6 cellular contexts compared by ENCODE assay signal in genomic region chr2:221984376-221984775, GRCh38.
DNase-seq lines count a peak whose midpoint lies in the region; ATAC-seq and TF ChIP-seq lines count a peak whose summit lies in the region.
"Not testable (repeated sequence)": the region's sequence is repeated elsewhere in the genome, so short reads cannot be mapped to it uniquely, and the experiment has no call there.

No MANE protein-coding gene starts in this region.

- not testable (repeated sequence) for H3K4me2 ChIP-seq in H9 (ENCODE audit: insufficient read depth, insufficient read length, low read length)
- peak overlapping the region; percentile 43 for H3K4me2 ChIP-seq in PC-9

- H3K9me2 ChIP-seq in PC-9 (ENCODE audit: insufficient read depth): not testable (repeated sequence)

- not testable (repeated sequence) for H3K27ac ChIP-seq in H9 (ENCODE audit: insufficient read length, low read depth, low read length); PC-9

- not testable (repeated sequence) for H3K27me3 ChIP-seq in H9 (ENCODE audit: insufficient read depth, low read length); PC-9 (ENCODE audit: insufficient read depth, low read depth)

- not testable (repeated sequence) for H3K4me1 ChIP-seq in H9 (ENCODE audit: insufficient read depth, low read length); PC-9 (replicated peaks; ENCODE audit: insufficient read depth)

- not testable (repeated sequence) for H2BK20ac ChIP-seq in H9 (ENCODE audit: low read depth, low read length, poor library complexity, severe bottlenecking)

- not testable (repeated sequence) for H3K9me3 Mint-ChIP-seq in H9, WTC11, neural crest cell

- H4K5ac ChIP-seq in H9 (ENCODE audit: insufficient read length, low read depth, low read length): not testable (repeated sequence)

- not testable (repeated sequence) for H2AK5ac ChIP-seq in H9 (ENCODE audit: insufficient read length, low read length)

- not testable (repeated sequence) for H3K79me2 ChIP-seq in H9 (ENCODE audit: insufficient read depth, low read length); PC-9 (ENCODE audit: low read depth)

- not testable (repeated sequence) for H3K23ac ChIP-seq in H9 (ENCODE audit: insufficient read length, low read depth, low read length)

- not testable (repeated sequence) for TF ChIP-seq CTCF in H9 (conservative IDR thresholded peaks at IDR 0.05); PC-9 (conservative IDR thresholded peaks at IDR 0.05); WTC11 (IDR thresholded peaks at IDR 0.05); neural crest cell (conservative IDR thresholded peaks at IDR 0.05)

- ATAC-seq in WTC11: not testable (repeated sequence)

- not testable (repeated sequence) for H3K9me3 ChIP-seq in H9 (ENCODE audit: control insufficient read depth, low read depth, low read length); PC-9 (ENCODE audit: insufficient read depth, low read depth)

- H3T11ph ChIP-seq in H9 (ENCODE audit: low read length): not testable (repeated sequence)

- H2BK15ac ChIP-seq in H9 (ENCODE audit: low read depth, low read length): not testable (repeated sequence)

- not testable (repeated sequence) for H3K56ac ChIP-seq in H9 (ENCODE audit: insufficient read length, low read depth, low read length)

- DNase-seq in ELF-1 (ENCODE audit: low read depth, low spot score) (peak; percentile 18), NCI-H526 (lab: John Stamatoyannopoulos, UW) (peak; percentile 3 to 42)
- DNase-seq in H9; PC-9; WTC11 (ENCODE audit: low spot score); neural crest cell (ENCODE audit: low read depth, low spot score): not testable (repeated sequence)

- CTCF ChIA-PET in PC-9 (lab: Charles Lee); WTC11 (lab: Charles Lee): not testable (repeated sequence)

- H4K91ac ChIP-seq in H9 (ENCODE audit: insufficient read length, low read depth, low read length): not testable (repeated sequence)

- H3K14ac ChIP-seq in H9 (ENCODE audit: insufficient read depth, low read length): not testable (repeated sequence)

- not testable (repeated sequence) for H3K27ac Mint-ChIP-seq in H9
- H3K27ac Mint-ChIP-seq in WTC11 (peak overlapping the region; percentile 83), neural crest cell (ENCODE audit: unreplicated experiment) (peak overlapping the region; percentile 68)

- H3K9ac ChIP-seq in H9 (ENCODE audit: extremely low read depth, insufficient read length, low read length): not testable (repeated sequence)

- H3K4me1 Mint-ChIP-seq in H9 (peaks cover 14 to 25% of the 10 kb centered on the region in 2 experiments), WTC11 (peaks cover 20% of the 10 kb centered on the region), neural crest cell (peaks cover 41% of the 10 kb centered on the region)

- intact Hi-C loops in PC-9 (cut with micrococcal nuclease; ENCODE audit: unreplicated experiment): not testable (repeated sequence)

- WGBS in H9 (ENCODE audit: extremely low coverage, insufficient read length, low lambda C conversion rate): no CpG with 5 or more reads among the region's 13 CpGs

- peak overlapping the region; percentile 19 to 39; a peak in 2 of 5 replicates for H3K4me3 Mint-ChIP-seq in H9
- H3K4me3 Mint-ChIP-seq in WTC11: peak overlapping the region; percentile 64
- peak overlapping the region; percentile 24 for H3K4me3 Mint-ChIP-seq in neural crest cell

- H2BK12ac ChIP-seq in H9 (ENCODE audit: insufficient read length, low read depth, low read length): not testable (repeated sequence)

- H4K8ac ChIP-seq in H9 (replicated peaks; ENCODE audit: insufficient read length, low read depth, low read length): not testable (repeated sequence)

- not testable (repeated sequence) for H3F3A ChIP-seq in PC-9 (ENCODE audit: insufficient read depth, low read depth)

- not testable (repeated sequence) for H3K4ac ChIP-seq in H9 (ENCODE audit: low read depth, low read length)

- not testable (repeated sequence) for H2BK5ac ChIP-seq in H9 (ENCODE audit: insufficient read length, low read length)

- not testable (repeated sequence) for H2BK120ac ChIP-seq in H9 (ENCODE audit: low read depth, low read length, poor library complexity, severe bottlenecking)

- H3K4me3 ChIP-seq in PC-9: peak overlapping the region; percentile 19; the same call in 1 of the 2 replicates

- not testable (repeated sequence) for BruUV-seq in PC-9 (replicated peaks; lab: Mats Ljungman, UMichigan)

- H3K18ac ChIP-seq in H9 (ENCODE audit: insufficient read length, low read depth, low read length): not testable (repeated sequence)

- H3K36me3 ChIP-seq in PC-9 (ENCODE audit: low read depth): not testable (repeated sequence)

- H2AFZ ChIP-seq in H9 (ENCODE audit: low read length): not testable (repeated sequence)
- peak overlapping the region; percentile 66; the same call in 1 of the 2 replicates for H2AFZ ChIP-seq in PC-9

- H4K20me1 ChIP-seq in H9 (ENCODE audit: control insufficient read depth, insufficient read depth, insufficient read length); PC-9 (ENCODE audit: insufficient read depth): not testable (repeated sequence)

- not testable (repeated sequence) for H3K23me2 ChIP-seq in H9 (ENCODE audit: insufficient read length, low read depth, low read length, poor library complexity, severe bottlenecking)

- H3K36me3 Mint-ChIP-seq in H9 (ENCODE audit: insufficient read depth in 1 of 3, low read depth in 3 of 3); WTC11; neural crest cell (ENCODE audit: low read depth): not testable (repeated sequence)

- POLR2A ChIA-PET in PC-9 (lab: Charles Lee; ENCODE audit: unreplicated experiment): interaction anchor here (0.6 kb wide), 1 partner anchor 1877 kb away, joined by 3 read pairs; no protein-coding TSS in a partner anchor
- POLR2A ChIA-PET in WTC11 (lab: Charles Lee): not testable (repeated sequence)

- not testable (repeated sequence) for H3K79me1 ChIP-seq in H9 (ENCODE audit: insufficient read depth, low read depth, low read length, poor library complexity, severe bottlenecking)

- H3K27me3 Mint-ChIP-seq in H9 (ENCODE audit: low read depth); WTC11 (ENCODE audit: low read depth); neural crest cell (ENCODE audit: low read depth): not testable (repeated sequence)
